ENCODE assay signal across 25 cellular contexts in genomic region chr17:63686138-63686685, GRCh38. TPM values are rescaled to one million over a fixed set of nuclear protein-coding genes. Genes with fewer than 3 reads are reported as not detected.
DNase-seq lines count a peak whose midpoint lies in the region; ATAC-seq and TF ChIP-seq lines count a peak whose summit lies in the region.
"Had no signal": no experiment of that assay in that cellular context is flagged by ENCODE, and none has a peak within 500 bp of the region (broad histone marks: within the 10 kb centered on the region; RNA-seq: fewer than 3 reads in every experiment).

No MANE protein-coding gene starts in this region.

- H3K36me3 ChIP-seq in sigmoid colon: peaks cover 27 to 62% (median 40%) of the 10 kb centered on the region in 4 donors

- peak; percentile 40 to 43 for ATAC-seq in activated T-cell treated with anti-CD3 and anti-CD28 coated beads, Interleukin-2, amount 50 U/mL, for 4 hours
- ATAC-seq in GM21515 (IDR thresholded peaks at IDR 0.05; ENCODE audit: unreplicated experiment): no peak
- ATAC-seq: K562 had no signal

- H3K4me1 ChIP-seq in sigmoid colon: peaks cover 0 to 53% (median 45%) of the 10 kb centered on the region in 4 donors
- H3K4me1 ChIP-seq: parathyroid adenoma, testis had no signal

- H3K36me3 Mint-ChIP-seq in activated T-cell treated with anti-CD3 and anti-CD28 coated beads, Interleukin-2, amount 50 U/mL, for 4 hours (ENCODE audit: insufficient read depth): peaks cover 40% of the 10 kb centered on the region
- peaks cover 46% of the 10 kb centered on the region for H3K36me3 Mint-ChIP-seq in activated T-helper 2 cell treated with anti-CD3 and anti-CD28 coated beads, Interferon-gamma antibody, Interleukin-2, Interleukin-4, amounts not matched to agents 10 μg/mL and 5 μg/mL and 100 μg/mL, durations not matched to agents 14 hours and 24 hours and 36 hours (ENCODE audit: low read depth)

- TF ChIP-seq POLR2A in sigmoid colon (IDR thresholded peaks at IDR 0.05): no peak

- no peaks in the 10 kb centered on the region for H3K9me3 ChIP-seq in sigmoid colon
- H3K9me3 ChIP-seq: testis, vagina had no signal

- H3K4me3 ChIP-seq in sigmoid colon (no peak overlapping the region), dorsolateral prefrontal cortex (no peak overlapping the region)
- H3K4me3 ChIP-seq: cardiac muscle cell, K562, SK-N-MC, testis, vagina had no signal

- no peaks in the 10 kb centered on the region for H3K9me3 Mint-ChIP-seq in activated T-cell treated with anti-CD3 and anti-CD28 coated beads, Interleukin-2, amount 50 U/mL, for 4 hours
- H3K9me3 Mint-ChIP-seq in activated T-helper 2 cell treated with anti-CD3 and anti-CD28 coated beads, Interferon-gamma antibody, Interleukin-2, Interleukin-4, amounts not matched to agents 10 μg/mL and 5 μg/mL and 100 μg/mL, durations not matched to agents 14 hours and 24 hours and 36 hours: no peaks in the 10 kb centered on the region
- H3K9me3 Mint-ChIP-seq: T-helper 2 cell treated with Interferon-gamma antibody and Interleukin-4, amounts not matched to agents 5 μg/mL and 100 μg/mL, for 36 hours had no signal

- H3K27me3 ChIP-seq in sigmoid colon (no peaks in the 10 kb centered on the region), dorsolateral prefrontal cortex (no peaks in the 10 kb centered on the region)
- H3K27me3 ChIP-seq: cardiac muscle cell, testis, vagina had no signal

- DNase-seq in activated T-cell treated with anti-CD3 and anti-CD28 coated beads, Interleukin-2, amount 50 U/mL, for 4 hours: no peak
- no peak for DNase-seq in activated T-cell treated with anti-CD3 and anti-CD28 coated beads, Interleukin-2, amount 50 U/mL, for 48 hours
- DNase-seq in D341Med (ENCODE audit: low spot score) (peak; percentile 81), sigmoid colon (no peak), dorsolateral prefrontal cortex (no peak), NCI-H524 (lab: John Stamatoyannopoulos, UW) (no peak)
- DNase-seq in activated T-helper 2 cell treated with anti-CD3 and anti-CD28 coated beads, Interferon-gamma antibody, Interleukin-2, Interleukin-4, amounts not matched to agents 10 μg/mL and 5 μg/mL and 100 μg/mL, durations not matched to agents 14 hours and 24 hours and 36 hours (ENCODE audit: low spot score): no peak
- DNase-seq: activated effector memory CD4-positive, alpha-beta T cell treated with anti-CD3 and anti-CD28 coated beads, Interleukin-2, amount 50 U/mL, for 16 hours; anterior cingulate cortex; C1 segment of cervical spinal cord; cortex of kidney; GF-D8; mesendoderm; MV-4-11; naive B cell; NCI-H2171; NCI-H526 treated with DMSO at 0.1 percent for 48 hours; testis had no signal

- H3K4me1 Mint-ChIP-seq in activated T-cell treated with anti-CD3 and anti-CD28 coated beads, Interleukin-2, amount 50 U/mL, for 4 hours (ENCODE audit: low read depth): peaks cover 6% of the 10 kb centered on the region
- H3K4me1 Mint-ChIP-seq in activated T-helper 2 cell treated with anti-CD3 and anti-CD28 coated beads, Interferon-gamma antibody, Interleukin-2, Interleukin-4, amounts not matched to agents 10 μg/mL and 5 μg/mL and 100 μg/mL, durations not matched to agents 14 hours and 24 hours and 36 hours (ENCODE audit: low read depth): peaks cover 2% of the 10 kb centered on the region

- intact Hi-C loops in activated T-helper 2 cell treated with anti-CD3 and anti-CD28 coated beads, Interferon-gamma antibody, Interleukin-2, Interleukin-4, amounts not matched to agents 10 μg/mL and 5 μg/mL and 100 μg/mL, durations not matched to agents 14 hours and 24 hours and 36 hours (cut with micrococcal nuclease): no loop called here
- intact Hi-C loops in sigmoid colon (cut with DNase I) (no loop called here), dorsolateral prefrontal cortex (cut with DNase I) (loop anchor here in 1 of 2 donors (5.0 kb wide), 1 partner anchor 249 kb away; no protein-coding TSS in a partner anchor)

- no peak overlapping the region for H3K4me3 Mint-ChIP-seq in activated T-cell treated with anti-CD3 and anti-CD28 coated beads, Interleukin-2, amount 50 U/mL, for 4 hours
- no peak overlapping the region for H3K4me3 Mint-ChIP-seq in activated T-helper 2 cell treated with anti-CD3 and anti-CD28 coated beads, Interferon-gamma antibody, Interleukin-2, Interleukin-4, amounts not matched to agents 10 μg/mL and 5 μg/mL and 100 μg/mL, durations not matched to agents 14 hours and 24 hours and 36 hours (ENCODE audit: low read depth)
- H3K4me3 Mint-ChIP-seq: naive B cell; T-helper 2 cell treated with Interferon-gamma antibody and Interleukin-4, amounts not matched to agents 5 μg/mL and 100 μg/mL, for 36 hours had no signal

- 91 to 93% methylated on average over 3 of the region's 3 CpGs for WGBS in sigmoid colon, 2 donors

- no peak for TF ChIP-seq CTCF in sigmoid colon (IDR thresholded peaks at IDR 0.05)
- TF ChIP-seq CTCF in dorsolateral prefrontal cortex (IDR thresholded peaks at IDR 0.05 in 54 of 56, conservative IDR thresholded peaks at IDR 0.05 in 2 of 56; ENCODE audit: low read depth in 1 of 56, partially characterized antibody in 56 of 56): no peak

- H3K27ac Mint-ChIP-seq in activated T-helper 2 cell treated with anti-CD3 and anti-CD28 coated beads, Interferon-gamma antibody, Interleukin-2, Interleukin-4, amounts not matched to agents 10 μg/mL and 5 μg/mL and 100 μg/mL, durations not matched to agents 14 hours and 24 hours and 36 hours: peak overlapping the region; percentile 11
- H3K27ac Mint-ChIP-seq: T-helper 2 cell treated with Interferon-gamma antibody and Interleukin-4, amounts not matched to agents 5 μg/mL and 100 μg/mL, for 36 hours had no signal

- H3K27me3 Mint-ChIP-seq in activated T-cell treated with anti-CD3 and anti-CD28 coated beads, Interleukin-2, amount 50 U/mL, for 4 hours (ENCODE audit: low read depth): no peaks in the 10 kb centered on the region
- H3K27me3 Mint-ChIP-seq in activated T-helper 2 cell treated with anti-CD3 and anti-CD28 coated beads, Interferon-gamma antibody, Interleukin-2, Interleukin-4, amounts not matched to agents 10 μg/mL and 5 μg/mL and 100 μg/mL, durations not matched to agents 14 hours and 24 hours and 36 hours (ENCODE audit: low read depth): no peaks in the 10 kb centered on the region
- H3K27me3 Mint-ChIP-seq: naive B cell had no signal

- H3K27ac ChIP-seq in sigmoid colon (peak overlapping the region in 3 of 4 donors; percentile 50 to 65 (median 60)), dorsolateral prefrontal cortex (peak overlapping the region in 8 of 59 donors; percentile 9 to 53 (median 24))
- H3K27ac ChIP-seq: cardiac muscle cell, parathyroid adenoma, SK-N-MC, testis, vagina had no signal

- no peak for TF ChIP-seq EP300 in sigmoid colon (IDR thresholded peaks at IDR 0.05)

RNA-seq across cellular contexts. Expression of gene LIMD2, which starts 13.7 kb away (rescaled TPM):
- total RNA-seq in activated T-cell treated with anti-CD3 and anti-CD28 coated beads, Interleukin-2, amount 50 U/mL, for 4 hours: 100 to 1,000 TPM; 119 to 169 (median 146) TPM
- total RNA-seq in activated T-helper 2 cell treated with anti-CD3 and anti-CD28 coated beads, Interferon-gamma antibody, Interleukin-2, Interleukin-4, amounts not matched to agents 10 μg/mL and 5 μg/mL and 100 μg/mL, durations not matched to agents 14 hours and 24 hours and 36 hours: 178 and 182 TPM in 2 replicates
- total RNA-seq in sigmoid colon (10 to 100 TPM in 1 of 4 donors, 1 to 10 TPM in 3; 3.0 to 16.8 (median 8.5) TPM), dorsolateral prefrontal cortex (10 to 100 TPM; 12.5 to 37.7 (median 23.8) TPM)
- polyA plus RNA-seq in sigmoid colon: 100 to 1,000 TPM in 1 of 3 donors, 1 to 10 TPM in 2; 3.5 to 119 (median 3.6) TPM

RNA-seq across cellular contexts. Expression of gene STRADA, which starts 55.4 kb away (rescaled TPM):
- total RNA-seq in activated T-cell treated with anti-CD3 and anti-CD28 coated beads, Interleukin-2, amount 50 U/mL, for 4 hours: 10 to 100 TPM; 35.8 to 37.7 (median 35.9) TPM
- total RNA-seq in activated T-helper 2 cell treated with anti-CD3 and anti-CD28 coated beads, Interferon-gamma antibody, Interleukin-2, Interleukin-4, amounts not matched to agents 10 μg/mL and 5 μg/mL and 100 μg/mL, durations not matched to agents 14 hours and 24 hours and 36 hours: 54.0 and 57.4 TPM in 2 replicates
- total RNA-seq in sigmoid colon (10 to 100 TPM; 20.0 to 45.1 (median 24.7) TPM), dorsolateral prefrontal cortex (100 to 1,000 TPM in 3 of 120 experiments, 10 to 100 TPM in 117; 47.3 to 105 (median 79.1) TPM)
- 10 to 100 TPM in 1 of 3 donors, 1 to 10 TPM in 2; 7.2 to 18.3 (median 7.6) TPM for polyA plus RNA-seq in sigmoid colon
